Comparison of ENCODE assay signal across 8 cellular contexts in the genomic region with DNA sequence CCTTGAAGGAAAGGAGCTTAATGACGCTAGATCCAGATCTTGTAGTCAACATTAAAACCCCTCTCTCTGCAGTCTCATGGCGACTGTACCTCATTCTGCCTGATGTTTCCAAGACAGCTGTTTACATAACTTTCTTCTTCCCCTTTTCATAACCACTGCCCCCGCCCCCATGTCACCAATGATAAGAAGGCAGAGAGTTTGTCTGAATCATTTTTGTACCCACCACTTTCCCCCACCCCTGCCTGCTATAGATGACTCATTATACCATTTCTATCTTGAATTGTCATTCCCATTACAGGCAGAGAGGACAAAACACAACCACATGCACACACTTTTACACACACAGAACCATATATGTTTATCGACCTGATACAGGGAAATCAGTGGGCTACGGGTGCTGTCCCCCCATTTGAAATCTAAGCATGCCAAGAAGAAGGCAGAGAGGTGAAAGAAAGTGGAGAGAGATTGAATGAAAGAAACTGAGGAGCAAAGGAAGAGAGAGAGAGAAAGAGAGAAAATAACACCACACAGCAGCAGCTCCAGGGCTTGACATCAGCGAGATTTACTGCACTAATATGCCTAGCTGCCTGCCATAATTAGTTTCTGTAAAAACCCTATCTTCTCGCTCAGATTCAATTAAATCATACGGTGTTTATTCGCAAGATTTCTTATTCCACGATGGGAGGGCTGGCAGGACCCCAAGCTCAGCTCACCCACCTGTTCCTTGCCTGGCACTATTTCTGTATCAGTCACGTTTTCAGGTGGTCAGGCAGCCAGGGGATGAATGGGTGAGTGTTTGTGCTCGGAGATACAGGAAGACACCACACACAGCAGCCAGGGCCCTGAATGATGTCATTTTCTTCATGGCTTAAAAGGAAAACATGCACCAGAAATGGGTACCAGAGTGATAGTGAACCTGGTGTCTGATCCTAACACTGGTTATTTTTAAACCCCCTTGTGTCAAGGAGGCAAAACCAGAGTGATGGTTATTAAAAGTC.
A peak's percentile ranks its signal among the peaks of the same experiment; 100 is the strongest.
DNase-seq lines count a peak whose midpoint lies in the region; ATAC-seq and TF ChIP-seq lines count a peak whose summit lies in the region.

No MANE protein-coding gene starts in this region.

- peak overlapping the region; percentile 20; the same call in 1 of the 2 replicates for H4K91ac ChIP-seq in IMR-90 (ENCODE audit: insufficient read depth, low read depth, low read length)

- H3K79me1 ChIP-seq in IMR-90 (ENCODE audit: low read depth in 1 of 2, low read length in 2 of 2), result no peaks in the 10 kb centered on the region

- H3K36me3 Mint-ChIP-seq in Calu3 (ENCODE audit: insufficient read depth, unreplicated experiment) (no peaks in the 10 kb centered on the region), endodermal cell (ENCODE audit: low read depth) (no peaks in the 10 kb centered on the region)

- H3K27me3 Mint-ChIP-seq in Calu3 (ENCODE audit: unreplicated experiment) (no peaks in the 10 kb centered on the region), endodermal cell (ENCODE audit: insufficient read depth) (no peaks in the 10 kb centered on the region)

- TF ChIP-seq POLR2A in IMR-90 (IDR thresholded peaks at IDR 0.05; ENCODE audit: low read depth, low read length) (no peak), spleen (IDR thresholded peaks at IDR 0.05) (no peak)

- peaks cover 9% of the 10 kb centered on the region for H3K4me1 Mint-ChIP-seq in Calu3 (ENCODE audit: low read depth, unreplicated experiment)
- H3K4me1 Mint-ChIP-seq in endodermal cell, result peaks cover 13% of the 10 kb centered on the region

- intact Hi-C loops in Calu3 (cut with micrococcal nuclease; ENCODE audit: unreplicated experiment), result no loop called here
- intact Hi-C loops in IMR-90 (cut with micrococcal nuclease), result no loop called here
- intact Hi-C loops in spleen (cut with DNase I; ENCODE audit: low total_unique reads), result no loop called here

- WGBS in IMR-90 (ENCODE audit: extremely low coverage in 2 of 2, insufficient read length in 1 of 2), 2 experiments, result 44% methylated on average over 2 of the region's 12 CpGs; no CpG with 5 or more reads in 1 of the 2 experiments
- 20 to 35% (median 29%) methylated on average over 12 of the region's 12 CpGs for WGBS in spleen, 5 donors
- 83 to 87% methylated on average over 12 of the region's 12 CpGs for WGBS in endodermal cell (ENCODE audit: insufficient coverage in 1 of 2, insufficient read length in 1 of 2), 2 experiments

- peak overlapping the region; percentile 38 for H3K4me2 ChIP-seq in IMR-90 (ENCODE audit: low read depth, low read length)

- H4K8ac ChIP-seq in IMR-90 (ENCODE audit: low read depth in 2 of 2, low read length in 2 of 2), result peak overlapping the region in 1 of 2 experiments; percentile 75; a peak in 2 of 4 replicates

- H2AFZ ChIP-seq in IMR-90 (replicated peaks; ENCODE audit: low read length, poor library complexity), result peak overlapping the region; percentile 75

- no peak overlapping the region for H3K56ac ChIP-seq in IMR-90 (ENCODE audit: extremely low read depth, insufficient read depth, low read length)

- BruUV-seq in Calu3 (replicated peaks; lab: Mats Ljungman, UMichigan) (no TSS peak), IMR-90 (replicated peaks; lab: Mats Ljungman, UMichigan) (no TSS peak)

- H3K27me3 ChIP-seq in IMR-90 (ENCODE audit: control insufficient read depth, insufficient read depth, low read length) (no peaks in the 10 kb centered on the region), spleen (replicated peaks in 1 of 7) (no peaks in the 10 kb centered on the region), endodermal cell (ENCODE audit: control insufficient read depth, insufficient read depth, low read length, poor library complexity, severe bottlenecking) (no peaks in the 10 kb centered on the region)

- no peak overlapping the region for H3K9ac ChIP-seq in IMR-90 (ENCODE audit: low read depth, low read length)
- no peak overlapping the region for H3K9ac ChIP-seq in endodermal cell (ENCODE audit: extremely low read depth, low read length, poor library complexity, severe bottlenecking)

- ATAC-seq in GM21367 (IDR thresholded peaks at IDR 0.05; ENCODE audit: unreplicated experiment) (peak; percentile 69), IMR-90 (ENCODE audit: low read depth) (peak; percentile 73)

- H2AK5ac ChIP-seq in IMR-90 (ENCODE audit: low read depth, low read length), result peak overlapping the region; percentile 72; the same call in 1 of the 2 replicates

- H2BK20ac ChIP-seq in IMR-90 (ENCODE audit: low read depth, low read length), result peak overlapping the region; percentile 46; the same call in 1 of the 2 replicates

- no peak overlapping the region for H3K27ac Mint-ChIP-seq in Calu3 (ENCODE audit: unreplicated experiment)
- H3K27ac Mint-ChIP-seq in endodermal cell, result no peak overlapping the region

- H3K14ac ChIP-seq in IMR-90 (replicated peaks; ENCODE audit: low read depth, low read length), result peak overlapping the region; percentile 48

- no peaks in the 10 kb centered on the region for H3K9me3 Mint-ChIP-seq in Calu3 (ENCODE audit: low read depth, unreplicated experiment)
- no peaks in the 10 kb centered on the region for H3K9me3 Mint-ChIP-seq in endodermal cell

- peaks cover 12% of the 10 kb centered on the region for H3K9me1 ChIP-seq in IMR-90 (ENCODE audit: insufficient read depth, low read length)

- H3K27ac ChIP-seq in IMR-90 (ENCODE audit: insufficient read depth, low read length) (no peak overlapping the region), spleen (peak overlapping the region in 6 of 8 donors; percentile 9 to 58 (median 43)), endodermal cell (ENCODE audit: low read depth, low read length) (no peak overlapping the region)

- POLR2A ChIA-PET in IMR-90 (lab: Charles Lee; ENCODE audit: unreplicated experiment), result no interaction called here

- H3K4me3 Mint-ChIP-seq in Calu3 (ENCODE audit: low read depth, unreplicated experiment), result no peak overlapping the region
- H3K4me3 Mint-ChIP-seq in endodermal cell, result no peak overlapping the region

- H3K4me3 ChIP-seq in IMR-90 (ENCODE audit: insufficient read depth, low read depth, low read length) (no peak overlapping the region), choroid plexus epithelial cell (ENCODE audit: low read depth, low read length) (no peak overlapping the region), spleen (peak overlapping the region in 1 of 8 donors; percentile 37), endodermal cell (ENCODE audit: low read length) (no peak overlapping the region)

- dilution Hi-C loops in IMR-90 (cut with HindIII; ENCODE audit: low sequenced_read_pairs, unreplicated experiment), result no loop called here

- no peak for TF ChIP-seq CTCF in Calu3 (IDR thresholded peaks at IDR 0.05; ENCODE audit: unreplicated experiment)
- TF ChIP-seq CTCF in IMR-90 (conservative IDR thresholded peaks at IDR 0.05; ENCODE audit: low read depth, low read length), result no peak
- no peak for TF ChIP-seq CTCF in choroid plexus epithelial cell (conservative IDR thresholded peaks at IDR 0.05; ENCODE audit: low read depth, low read length)
- TF ChIP-seq CTCF in spleen (IDR thresholded peaks at IDR 0.05 in 8 of 11, conservative IDR thresholded peaks at IDR 0.05 in 3 of 11), result no peak
- no peak for TF ChIP-seq CTCF in endodermal cell (conservative IDR thresholded peaks at IDR 0.05)

- H4K5ac ChIP-seq in IMR-90 (ENCODE audit: low read depth, low read length), result no peak overlapping the region

- no peaks in the 10 kb centered on the region for H4K20me1 ChIP-seq in IMR-90 (ENCODE audit: insufficient read depth, low read length)

- H3K4me1 ChIP-seq in IMR-90 (ENCODE audit: control insufficient read depth, insufficient read depth, low read length) (peaks cover 10% of the 10 kb centered on the region), spleen (peaks cover 0 to 17% (median 6%) of the 10 kb centered on the region in 6 donors), endodermal cell (ENCODE audit: control insufficient read depth, insufficient read depth, low read length) (no peaks in the 10 kb centered on the region)

- H2AK9ac ChIP-seq in IMR-90 (replicated peaks; ENCODE audit: low read depth, low read length, poor library complexity), result peak overlapping the region; percentile 45

- TF ChIP-seq RAD21 in IMR-90 (IDR thresholded peaks at IDR 0.05; ENCODE audit: low read length), result no peak; the same call in 1 of the 2 replicates

- H3K23ac ChIP-seq in IMR-90 (ENCODE audit: low read depth, low read length), result no peak overlapping the region

- peak overlapping the region; percentile 69 for H3K4ac ChIP-seq in IMR-90 (ENCODE audit: low read depth, low read length)

- H3K36me3 ChIP-seq in IMR-90 (ENCODE audit: control insufficient read depth, insufficient read depth, low read length), result no peaks in the 10 kb centered on the region
- H3K36me3 ChIP-seq in spleen, result no peaks in the 10 kb centered on the region
- no peaks in the 10 kb centered on the region for H3K36me3 ChIP-seq in endodermal cell (ENCODE audit: control insufficient read depth, insufficient read depth, low read length)

- CTCF ChIA-PET in Calu3 (lab: Charles Lee), result no interaction called here
- CTCF ChIA-PET in IMR-90 (lab: Yijun Ruan, JAX), result no interaction called here

- H3K9me3 ChIP-seq in IMR-90 (ENCODE audit: control insufficient read depth, insufficient read depth, low read length), result no peaks in the 10 kb centered on the region
- H3K9me3 ChIP-seq in spleen, result no peaks in the 10 kb centered on the region
- no peaks in the 10 kb centered on the region for H3K9me3 ChIP-seq in endodermal cell (ENCODE audit: control insufficient read depth, low read length)

- H3K18ac ChIP-seq in IMR-90 (ENCODE audit: low read depth, low read length), result no peak overlapping the region

- no peak overlapping the region for H2BK5ac ChIP-seq in IMR-90 (ENCODE audit: low read depth, low read length, poor library complexity, severe bottlenecking)

- H2BK120ac ChIP-seq in IMR-90 (ENCODE audit: low read depth, low read length), result peak overlapping the region; percentile 69

- in situ Hi-C loops in IMR-90 (cut with MboI; ENCODE audit: low sequenced_read_pairs), result no loop called here

- DNase-seq in Calu3 (peak; percentile 3), IMR-90 (peak; percentile 66), choroid plexus epithelial cell (ENCODE audit: low read depth) (peak; percentile 48), spleen (no peak), D341Med (ENCODE audit: low spot score) (no peak), endodermal cell (no peak)
- DNase-seq in activated CD4-positive, alpha-beta T cell treated with anti-CD3 and anti-CD28 coated beads for 24 hours (ENCODE audit: low read depth in 2 of 2), result peak; percentile 59 to 66

- H2BK15ac ChIP-seq in IMR-90 (ENCODE audit: low read depth, low read length), result 0 out of 3 replicates have a peak overlapping the region, but pooled peaks have one; percentile 23

TF ChIP-seq in IMR-90, 13 proteins besides CTCF, POLR2A, EP300 and RAD21:
- TF ChIP-seq FOS (IDR thresholded peaks at IDR 0.05; ENCODE audit: low read depth, low read length) (peak; percentile 75), BHLHE40 (IDR thresholded peaks at IDR 0.05; ENCODE audit: low read depth, low read length) (peak; percentile 76), MAFK (IDR thresholded peaks at IDR 0.05; ENCODE audit: low read depth, low read length) (no peak), MXI1 (IDR thresholded peaks at IDR 0.05; ENCODE audit: borderline replicate concordance, low read depth, low read length) (no peak), MAZ (IDR thresholded peaks at IDR 0.05; ENCODE audit: borderline replicate concordance, low read depth, low read length) (peak; percentile 58)

Comparison
In these comparisons a context has a peak if more than half of its experiments do, and no peak if none do; other contexts are left out.
1. DNase-seq: peak in Calu3 (single experiment), IMR-90 (single experiment), activated CD4-positive, alpha-beta T cell treated with anti-CD3 and anti-CD28 coated beads for 24 hours (2 of 2) and choroid plexus epithelial cell (single experiment); none in spleen (single experiment), D341Med (single experiment) and endodermal cell (single experiment).
2. H3K27ac ChIP-seq: peak in spleen (6 of 8); none in IMR-90 (single experiment) and endodermal cell (single experiment).